8 cellular contexts compared by ENCODE assay signal in the genomic region with DNA sequence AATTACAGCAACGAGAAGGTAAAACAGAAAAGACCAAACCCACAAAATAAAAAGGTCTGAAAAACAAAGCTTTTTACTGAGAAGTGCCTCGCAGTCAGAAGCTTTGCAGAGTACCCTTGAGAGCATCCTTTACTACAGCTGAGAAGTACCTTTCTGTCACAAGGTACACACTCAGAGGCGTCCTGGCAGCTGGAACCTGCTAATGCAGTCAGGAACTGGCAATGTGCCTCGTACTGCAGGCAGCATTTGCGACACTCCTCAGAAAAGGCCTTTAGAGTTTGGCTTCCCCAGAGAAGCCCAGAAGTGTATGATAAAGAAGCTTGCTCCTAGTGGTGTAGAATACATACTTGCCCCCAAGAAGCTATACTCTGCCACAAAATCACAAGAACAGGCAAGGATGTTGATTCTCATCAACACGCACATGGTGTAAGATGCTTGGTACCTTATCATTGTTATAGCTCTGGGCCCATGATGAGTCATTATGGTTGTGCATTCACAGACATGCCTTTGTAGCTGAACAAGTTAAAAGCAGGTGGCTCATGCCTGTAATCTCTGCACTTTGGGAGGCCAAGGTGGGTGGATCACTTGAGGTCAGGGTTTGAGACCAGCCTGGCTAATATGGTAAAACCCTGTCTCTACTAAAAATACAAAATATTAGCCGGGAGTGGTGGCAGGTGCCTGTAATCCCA. TPM values are rescaled to one million over a fixed set of nuclear protein-coding genes. Genes with fewer than 3 reads are reported as not detected.
DNase-seq lines count a peak whose midpoint lies in the region; ATAC-seq and TF ChIP-seq lines count a peak whose summit lies in the region.

No MANE protein-coding gene starts in this region.

- DNase-seq in Caco-2 (peak; percentile 63 to 77), M059J (ENCODE audit: low read depth) (peak; percentile 65), memory B cell (ENCODE audit: low spot score in 2 of 2) (no peak), spleen (no peak), NCI-H82 treated with DMSO at 0.1 percent for 48 hours (lab: John Stamatoyannopoulos, UW; ENCODE audit: unreplicated experiment) (no peak)

- TF ChIP-seq CTCF in Caco-2 (IDR thresholded peaks at IDR 0.05; ENCODE audit: insufficient read depth in 1 of 2, low read depth in 1 of 2, low read length in 1 of 2, severe bottlenecking in 1 of 2, unreplicated experiment in 1 of 2) (no peak), spleen (IDR thresholded peaks at IDR 0.05 in 8 of 11, conservative IDR thresholded peaks at IDR 0.05 in 3 of 11) (no peak)

- CTCF ChIA-PET in Caco-2 (lab: Charles Lee): interaction anchor here (0.9 to 2.8 kb wide), 3 partner anchors 13 to 53 kb away, joined by 5 to 14 read pairs (median 9); no protein-coding TSS in a partner anchor

- no TSS peak for BruUV-seq in Caco-2 (replicated peaks; lab: Mats Ljungman, UMichigan)

- no peak for ATAC-seq in activated T-helper 17 cell treated with anti-CD3 and anti-CD28 coated beads, Interleukin-2, amount 50 U/mL, for 72 hours (replicated peaks)
- ATAC-seq in memory B cell (ENCODE audit: low read depth) (no peak), GM18520 (IDR thresholded peaks at IDR 0.05; ENCODE audit: unreplicated experiment) (no peak), GM18873 (IDR thresholded peaks at IDR 0.05; ENCODE audit: low FRiP score, unreplicated experiment) (no peak)

- peaks cover 60% of the 10 kb centered on the region for H3K4me1 ChIP-seq in Caco-2
- peaks cover 22 to 46% (median 36%) of the 10 kb centered on the region in 6 donors for H3K4me1 ChIP-seq in spleen

- H3K4me3 ChIP-seq in Caco-2 (ENCODE audit: low read depth, low read length) (no peak overlapping the region), spleen (no peak overlapping the region)

- no peak overlapping the region for H3K27ac ChIP-seq in spleen

- H3K27ac Mint-ChIP-seq in Caco-2 (ENCODE audit: unreplicated experiment): peak overlapping the region; percentile 99
- H3K27ac Mint-ChIP-seq in activated T-helper 17 cell treated with anti-CD3 and anti-CD28 coated beads, Interleukin-2, amount 50 U/mL, for 72 hours: peak overlapping the region; percentile 95
- no peak overlapping the region for H3K27ac Mint-ChIP-seq in memory B cell

- H3K36me3 ChIP-seq in Caco-2 (ENCODE audit: control insufficient read depth, insufficient read depth, low read length) (0 out of 2 replicates have a peak, but pooled peaks cover 1% of the 10 kb centered on the region), spleen (no peaks in the 10 kb centered on the region)

- peaks cover 46% of the 10 kb centered on the region for H3K4me1 Mint-ChIP-seq in Caco-2 (ENCODE audit: low read depth, unreplicated experiment)
- peaks cover 18% of the 10 kb centered on the region for H3K4me1 Mint-ChIP-seq in activated T-helper 17 cell treated with anti-CD3 and anti-CD28 coated beads, Interleukin-2, amount 50 U/mL, for 72 hours
- peaks cover 27% of the 10 kb centered on the region for H3K4me1 Mint-ChIP-seq in memory B cell

- intact Hi-C loops in Caco-2 (cut with micrococcal nuclease; ENCODE audit: unreplicated experiment) (no loop called here), spleen (cut with DNase I; ENCODE audit: low total_unique reads) (no loop called here)

- WGBS in spleen, 5 donors: 88 to 95% (median 88%) methylated on average over 7 of the region's 7 CpGs

- H3K27me3 ChIP-seq in Caco-2 (replicated peaks; ENCODE audit: control insufficient read depth, insufficient read depth, low read length) (no peaks in the 10 kb centered on the region), spleen (replicated peaks in 1 of 7) (no peaks in the 10 kb centered on the region)

- TF ChIP-seq POLR2A in spleen (IDR thresholded peaks at IDR 0.05): no peak

- POLR2A ChIA-PET in Caco-2 (lab: Charles Lee): interaction anchor here (1.1 to 6.2 kb wide), 5 partner anchors 12 to 63 kb away, joined by 3 to 123 read pairs (median 56); a partner anchor contains a TSS

- peak overlapping the region; percentile 99 for H3K4me3 Mint-ChIP-seq in Caco-2 (ENCODE audit: unreplicated experiment)
- peak overlapping the region; percentile 92 for H3K4me3 Mint-ChIP-seq in activated T-helper 17 cell treated with anti-CD3 and anti-CD28 coated beads, Interleukin-2, amount 50 U/mL, for 72 hours
- peak overlapping the region; percentile 21 for H3K4me3 Mint-ChIP-seq in memory B cell

- H3K9me3 Mint-ChIP-seq in Caco-2 (ENCODE audit: unreplicated experiment): peaks cover 4% of the 10 kb centered on the region
- peaks cover under 1% of the 10 kb centered on the region for H3K9me3 Mint-ChIP-seq in activated T-helper 17 cell treated with anti-CD3 and anti-CD28 coated beads, Interleukin-2, amount 50 U/mL, for 72 hours
- H3K9me3 Mint-ChIP-seq in memory B cell: peaks cover under 1% of the 10 kb centered on the region

- H3K27me3 Mint-ChIP-seq in Caco-2 (ENCODE audit: insufficient read depth, unreplicated experiment) (no peaks in the 10 kb centered on the region), memory B cell (no peaks in the 10 kb centered on the region)
- no peaks in the 10 kb centered on the region for H3K27me3 Mint-ChIP-seq in activated T-helper 17 cell treated with anti-CD3 and anti-CD28 coated beads, Interleukin-2, amount 50 U/mL, for 72 hours

- H3K9me3 ChIP-seq in Caco-2 (peaks cover 7% of the 10 kb centered on the region), spleen (peaks cover 0 to 2% (median under 1%) of the 10 kb centered on the region in 8 donors)

- H3K36me3 Mint-ChIP-seq in Caco-2 (ENCODE audit: insufficient read depth, unreplicated experiment) (peaks cover 79% of the 10 kb centered on the region), memory B cell (peaks cover 3% of the 10 kb centered on the region)
- H3K36me3 Mint-ChIP-seq in activated T-helper 17 cell treated with anti-CD3 and anti-CD28 coated beads, Interleukin-2, amount 50 U/mL, for 72 hours (ENCODE audit: low read depth): peaks cover 34% of the 10 kb centered on the region

RNA-seq across cellular contexts. Expression of a gene that starts 2.0 kb away (rescaled TPM):
- total RNA-seq in Caco-2 (2022): 175 and 202 TPM in 2 replicates
- total RNA-seq in M059J (2014; rRNA removed; shearing (Covaris generic)): 11.2 and 20.7 TPM in 2 replicates
- total RNA-seq in activated T-helper 17 cell treated with anti-CD3 and anti-CD28 coated beads, Interleukin-2, amount 50 U/mL, for 72 hours: 100 to 1,000 TPM in 1 of 2 donors, 10 to 100 TPM in 1; 68.6 to 101 TPM
- total RNA-seq in spleen: 10 to 100 TPM; 18.9 to 48.6 (median 37.5) TPM
- polyA plus RNA-seq in spleen: 10 to 100 TPM; 16.6 to 27.3 (median 25.4) TPM

RNA-seq across cellular contexts. Expression of a gene that starts 39.4 kb away (rescaled TPM):
- total RNA-seq in Caco-2 (2022) (not detected in 2 replicates), spleen (not detected)
- total RNA-seq in M059J (2014; rRNA removed; shearing (Covaris generic)): not detected in 2 replicates
- under 1 TPM in 1 of 2 donors, not detected in 1; 0.26 TPM for total RNA-seq in activated T-helper 17 cell treated with anti-CD3 and anti-CD28 coated beads, Interleukin-2, amount 50 U/mL, for 72 hours
- polyA plus RNA-seq in spleen: under 1 TPM in 2 of 3 donors, not detected in 1; 0.06 to 0.09 TPM

RNA-seq across cellular contexts. Expression of a gene that starts 54.8 kb away (rescaled TPM):
- total RNA-seq in Caco-2 (2022) (230 and 235 TPM in 2 replicates), spleen (100 to 1,000 TPM in 4 of 7 donors, 10 to 100 TPM in 3; 78.8 to 163 (median 105) TPM)
- 8.4 and 24.0 TPM in 2 replicates for total RNA-seq in M059J (2014; rRNA removed; shearing (Covaris generic))
- total RNA-seq in activated T-helper 17 cell treated with anti-CD3 and anti-CD28 coated beads, Interleukin-2, amount 50 U/mL, for 72 hours: 100 to 1,000 TPM in 1 of 2 donors, 10 to 100 TPM in 1; 85.5 to 119 TPM
- polyA plus RNA-seq in spleen: 10 to 100 TPM; 12.7 to 17.7 (median 14.3) TPM

Comparison
In these comparisons a context has a peak if more than half of its experiments do, and no peak if none do; other contexts are left out.
1. DNase-seq: peak in Caco-2 (2 of 2) and M059J (single experiment); none in memory B cell (0 of 2), spleen (single experiment) and NCI-H82 treated with DMSO at 0.1 percent for 48 hours (single experiment).
2. H3K4me3 Mint-ChIP-seq: peak in every context shown above with its lines; median percentile 99 in Caco-2; 92 in activated T-helper 17 cell treated with anti-CD3 and anti-CD28 coated beads, Interleukin-2, amount 50 U/mL, for 72 hours; 21 in memory B cell.